18 cellular contexts compared by ENCODE assay signal in genomic region chr5:136005371-136005770, GRCh38. TPM values are rescaled to one million over a fixed set of nuclear protein-coding genes. Genes with fewer than 3 reads are reported as not detected.
DNase-seq lines count a peak whose midpoint lies in the region; ATAC-seq and TF ChIP-seq lines count a peak whose summit lies in the region.
"Had no signal": no experiment of that assay in that cellular context is flagged by ENCODE, and none has a peak within 500 bp of the region (broad histone marks: within the 10 kb centered on the region; RNA-seq: fewer than 3 reads in every experiment).

No MANE protein-coding gene starts in this region.

- H3K36me3 ChIP-seq in SK-N-SH (replicated peaks in 1 of 2; ENCODE audit: control insufficient read depth in 1 of 2, insufficient read depth in 2 of 2, low read length in 1 of 2): no peaks in the 10 kb centered on the region
- no peaks in the 10 kb centered on the region for H3K36me3 ChIP-seq in Caco-2 (ENCODE audit: control insufficient read depth, insufficient read depth, low read length)
- H3K36me3 ChIP-seq: BLaER1 had no signal

- H3K79me2 ChIP-seq in SK-N-SH (ENCODE audit: insufficient read depth): 0 out of 2 replicates have a peak, but pooled peaks cover 19% of the 10 kb centered on the region

- ATAC-seq in SK-N-SH treated with all-trans-retinoic acid at 6 μM for 48 hours (no peak), sciatic nerve (no peak)
- ATAC-seq: PC-3 had no signal

- H3K27me3 Mint-ChIP-seq in neural crest cell (ENCODE audit: low read depth): peaks cover 2% of the 10 kb centered on the region
- H3K27me3 Mint-ChIP-seq in Caco-2 (ENCODE audit: insufficient read depth, unreplicated experiment): no peaks in the 10 kb centered on the region

- no peak overlapping the region for H2AFZ ChIP-seq in SK-N-SH (ENCODE audit: low read depth)

- no peak overlapping the region for H3K4me2 ChIP-seq in SK-N-SH
- H3K4me2 ChIP-seq: BLaER1 had no signal

- intact Hi-C loops in sciatic nerve (cut with DNase I) (no loop called here), Caco-2 (cut with micrococcal nuclease; ENCODE audit: unreplicated experiment) (no loop called here), dorsolateral prefrontal cortex (cut with DNase I) (no loop called here)

- no peaks in the 10 kb centered on the region for H4K20me1 ChIP-seq in SK-N-SH (ENCODE audit: insufficient read depth)
- H4K20me1 ChIP-seq: BLaER1 had no signal

- no peak for TF ChIP-seq RAD21 in SK-N-SH (IDR thresholded peaks at IDR 0.05; ENCODE audit: low read length)

- no peaks in the 10 kb centered on the region for H3K36me3 Mint-ChIP-seq in neural crest cell (ENCODE audit: low read depth)
- H3K36me3 Mint-ChIP-seq in Caco-2 (ENCODE audit: insufficient read depth, unreplicated experiment): no peaks in the 10 kb centered on the region

- no peak for TF ChIP-seq CTCF in SK-N-SH (IDR thresholded peaks at IDR 0.05)
- TF ChIP-seq CTCF in neural crest cell (conservative IDR thresholded peaks at IDR 0.05): no peak
- no peak for TF ChIP-seq CTCF in Caco-2 (IDR thresholded peaks at IDR 0.05; ENCODE audit: insufficient read depth in 1 of 2, low read depth in 1 of 2, low read length in 1 of 2, severe bottlenecking in 1 of 2, unreplicated experiment in 1 of 2)
- no peak for TF ChIP-seq CTCF in dorsolateral prefrontal cortex (IDR thresholded peaks at IDR 0.05 in 54 of 56, conservative IDR thresholded peaks at IDR 0.05 in 2 of 56; ENCODE audit: low read depth in 1 of 56, partially characterized antibody in 56 of 56)

- POLR2A ChIA-PET in SK-N-SH (lab: Yijun Ruan, JAX) (no interaction called here), Caco-2 (lab: Charles Lee) (no interaction called here)

- H3K27me3 ChIP-seq in SK-N-SH (ENCODE audit: insufficient read depth) (no peaks in the 10 kb centered on the region), Caco-2 (replicated peaks; ENCODE audit: control insufficient read depth, insufficient read depth, low read length) (no peaks in the 10 kb centered on the region), dorsolateral prefrontal cortex (peaks cover 0 to 10% (median 0%) of the 10 kb centered on the region in 45 donors)
- H3K27me3 ChIP-seq: BLaER1 had no signal

- no peaks in the 10 kb centered on the region for H3K9me3 ChIP-seq in SK-N-SH
- H3K9me3 ChIP-seq in Caco-2: no peaks in the 10 kb centered on the region
- H3K9me3 ChIP-seq: BLaER1 had no signal

- H3K4me1 ChIP-seq in SK-N-SH (ENCODE audit: control insufficient read depth in 1 of 2, insufficient read depth in 2 of 2, low read depth in 1 of 2, low read length in 1 of 2) (peaks cover 16 to 39% of the 10 kb centered on the region in 2 experiments; a peak in 3 of 4 replicates), Caco-2 (no peaks in the 10 kb centered on the region)

- BruUV-seq in Caco-2 (replicated peaks; lab: Mats Ljungman, UMichigan): no TSS peak

- H3K27ac Mint-ChIP-seq in neural crest cell (ENCODE audit: unreplicated experiment) (peak overlapping the region; percentile 62), Caco-2 (ENCODE audit: unreplicated experiment) (no peak overlapping the region)

- TF ChIP-seq EP300 in SK-N-SH (IDR thresholded peaks at IDR 0.05; ENCODE audit: borderline replicate concordance in 1 of 2, low read depth in 1 of 2, low read length in 1 of 2): no peak

- 69% methylated on average over 6 of the region's 6 CpGs for WGBS in SK-N-SH (ENCODE audit: low lambda C conversion rate)

- peaks cover 7% of the 10 kb centered on the region for H3K4me1 Mint-ChIP-seq in neural crest cell
- H3K4me1 Mint-ChIP-seq in Caco-2 (ENCODE audit: low read depth, unreplicated experiment): no peaks in the 10 kb centered on the region

- no peaks in the 10 kb centered on the region for H3K9me2 ChIP-seq in SK-N-SH

- H3K27ac ChIP-seq in SK-N-SH (ENCODE audit: low read depth in 2 of 2, low read length in 1 of 2): peak overlapping the region in 1 of 2 experiments; percentile 100; a peak in 2 of 4 replicates
- peak overlapping the region; percentile 79 for H3K27ac ChIP-seq in epithelial cell of prostate
- H3K27ac ChIP-seq in dorsolateral prefrontal cortex: no peak overlapping the region
- H3K27ac ChIP-seq: 22Rv1, BLaER1, SK-N-MC had no signal

- no peak for DNase-seq in SK-N-SH
- DNase-seq in epithelial cell of prostate (ENCODE audit: low read depth, low spot score): no peak
- DNase-seq in neural crest cell (ENCODE audit: low read depth, low spot score): no peak
- DNase-seq in sciatic nerve (ENCODE audit: low spot score): no peak
- no peak for DNase-seq in Caco-2
- no peak for DNase-seq in SKM-1 (lab: John Stamatoyannopoulos, UW; ENCODE audit: unreplicated experiment)
- DNase-seq in dorsolateral prefrontal cortex: no peak
- DNase-seq: DMS 273 treated with DMSO at 0.1 percent for 48 hours, GOT3, KG1, NCI-H1092, NCI-H510A treated with DMSO at 0.1 percent for 48 hours, NCI-H82, PC-3 had no signal

- peak overlapping the region; percentile 81; the same call in 1 of the 2 replicates for H3K9ac ChIP-seq in SK-N-SH
- H3K9ac ChIP-seq: BLaER1 had no signal

- H3K4me3 ChIP-seq in SK-N-SH (ENCODE audit: low read depth in 2 of 2, low read length in 1 of 2) (no peak overlapping the region), Caco-2 (ENCODE audit: low read depth, low read length) (no peak overlapping the region), dorsolateral prefrontal cortex (no peak overlapping the region)
- H3K4me3 ChIP-seq: BLaER1, SK-N-MC had no signal

- CTCF ChIA-PET in SK-N-SH (lab: Yijun Ruan, JAX) (interaction anchor here (1.1 to 1.4 kb wide), 2 partner anchors 31 to 60 kb away, joined by 3 to 4 read pairs; no protein-coding TSS in a partner anchor), Caco-2 (lab: Charles Lee) (no interaction called here)

- H3F3A ChIP-seq in SK-N-SH (replicated peaks; ENCODE audit: insufficient read depth): peaks cover 53% of the 10 kb centered on the region

- H3K9me3 Mint-ChIP-seq in neural crest cell (no peaks in the 10 kb centered on the region), Caco-2 (ENCODE audit: unreplicated experiment) (no peaks in the 10 kb centered on the region)

- H3K4me3 Mint-ChIP-seq in neural crest cell (no peak overlapping the region), Caco-2 (ENCODE audit: unreplicated experiment) (no peak overlapping the region)

TF ChIP-seq in SK-N-SH, 30 proteins besides CTCF, POLR2A, EP300 and RAD21 (continues in another document):
- TF ChIP-seq FOSL2 (IDR thresholded peaks at IDR 0.05; ENCODE audit: borderline replicate concordance, low read depth) (no peak), NRF1 (IDR thresholded peaks at IDR 0.05; ENCODE audit: low read depth, low read length) (no peak), FOXJ3 (CRISPR knock-in tag; IDR thresholded peaks at IDR 0.05) (no peak)
- TF ChIP-seq, protein P1, sequence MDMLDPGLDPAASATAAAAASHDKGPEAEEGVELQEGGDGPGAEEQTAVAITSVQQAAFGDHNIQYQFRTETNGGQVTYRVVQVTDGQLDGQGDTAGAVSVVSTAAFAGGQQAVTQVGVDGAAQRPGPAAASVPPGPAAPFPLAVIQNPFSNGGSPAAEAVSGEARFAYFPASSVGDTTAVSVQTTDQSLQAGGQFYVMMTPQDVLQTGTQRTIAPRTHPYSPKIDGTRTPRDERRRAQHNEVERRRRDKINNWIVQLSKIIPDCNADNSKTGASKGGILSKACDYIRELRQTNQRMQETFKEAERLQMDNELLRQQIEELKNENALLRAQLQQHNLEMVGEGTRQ (IDR thresholded peaks at IDR 0.05; ENCODE audit: borderline replicate concordance, low read depth, low read length): no peak

TF ChIP-seq in SK-N-SH treated with all-trans-retinoic acid at 6 μM for 48 hours, 23 proteins besides CTCF, POLR2A, EP300 and RAD21 (continues in another document):
- TF ChIP-seq, protein P2, sequence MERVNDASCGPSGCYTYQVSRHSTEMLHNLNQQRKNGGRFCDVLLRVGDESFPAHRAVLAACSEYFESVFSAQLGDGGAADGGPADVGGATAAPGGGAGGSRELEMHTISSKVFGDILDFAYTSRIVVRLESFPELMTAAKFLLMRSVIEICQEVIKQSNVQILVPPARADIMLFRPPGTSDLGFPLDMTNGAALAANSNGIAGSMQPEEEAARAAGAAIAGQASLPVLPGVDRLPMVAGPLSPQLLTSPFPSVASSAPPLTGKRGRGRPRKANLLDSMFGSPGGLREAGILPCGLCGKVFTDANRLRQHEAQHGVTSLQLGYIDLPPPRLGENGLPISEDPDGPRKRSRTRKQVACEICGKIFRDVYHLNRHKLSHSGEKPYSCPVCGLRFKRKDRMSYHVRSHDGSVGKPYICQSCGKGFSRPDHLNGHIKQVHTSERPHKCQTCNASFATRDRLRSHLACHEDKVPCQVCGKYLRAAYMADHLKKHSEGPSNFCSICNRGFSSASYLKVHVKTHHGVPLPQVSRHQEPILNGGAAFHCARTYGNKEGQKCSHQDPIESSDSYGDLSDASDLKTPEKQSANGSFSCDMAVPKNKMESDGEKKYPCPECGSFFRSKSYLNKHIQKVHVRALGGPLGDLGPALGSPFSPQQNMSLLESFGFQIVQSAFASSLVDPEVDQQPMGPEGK (CRISPR knock-in tag; IDR thresholded peaks at IDR 0.05; ENCODE audit: borderline replicate concordance): no peak
- TF ChIP-seq ZFP30 (CRISPR knock-in tag; IDR thresholded peaks at IDR 0.05) (no peak), BACH2 (CRISPR knock-in tag; IDR thresholded peaks at IDR 0.05; ENCODE audit: borderline replicate concordance) (no peak), OSR1 (CRISPR knock-in tag; IDR thresholded peaks at IDR 0.05) (no peak)

RNA-seq across cellular contexts. Expression of gene TGFBI, which starts 23.4 kb away (rescaled TPM):
- polyA plus RNA-seq in SK-N-SH (2012; rRNA removed): 2,247 and 2,678 TPM in 2 replicates
- 1,829 and 2,247 TPM in 2 replicates for polyA plus RNA-seq in SK-N-SH (2012; cell fraction: cytosol; rRNA removed)
- 2,574 and 3,187 TPM in 2 replicates for polyA plus RNA-seq in SK-N-SH (2012; cell fraction: nucleus; rRNA removed)
- total RNA-seq in neural crest cell (3.9 and 4.6 TPM in 2 replicates), sciatic nerve (232 TPM), Caco-2 (2022) (131 and 142 TPM in 2 replicates), dorsolateral prefrontal cortex (10 to 100 TPM in 24 of 120 experiments, 1 to 10 TPM in 96; 1.4 to 68.6 (median 6.2) TPM)

RNA-seq across cellular contexts. Expression of gene LECT2, which starts 50.6 kb away (rescaled TPM):
- polyA plus RNA-seq in SK-N-SH (2012; rRNA removed): 0.18 and 0.60 TPM in 2 replicates
- polyA plus RNA-seq in SK-N-SH (2012; cell fraction: cytosol; rRNA removed): 0.31 and 0.46 TPM in 2 replicates
- 0.35 and 0.49 TPM in 2 replicates for polyA plus RNA-seq in SK-N-SH (2012; cell fraction: nucleus; rRNA removed)
- total RNA-seq in neural crest cell: not detected in 2 replicates
- not detected for total RNA-seq in sciatic nerve
- 0.51 and 0.70 TPM in 2 replicates for total RNA-seq in Caco-2 (2022)
- total RNA-seq in dorsolateral prefrontal cortex: not detected
- total RNA-seq: PC-3 had no signal
